Comparison of ENCODE assay signal across 8 cellular contexts in the genomic region with DNA sequence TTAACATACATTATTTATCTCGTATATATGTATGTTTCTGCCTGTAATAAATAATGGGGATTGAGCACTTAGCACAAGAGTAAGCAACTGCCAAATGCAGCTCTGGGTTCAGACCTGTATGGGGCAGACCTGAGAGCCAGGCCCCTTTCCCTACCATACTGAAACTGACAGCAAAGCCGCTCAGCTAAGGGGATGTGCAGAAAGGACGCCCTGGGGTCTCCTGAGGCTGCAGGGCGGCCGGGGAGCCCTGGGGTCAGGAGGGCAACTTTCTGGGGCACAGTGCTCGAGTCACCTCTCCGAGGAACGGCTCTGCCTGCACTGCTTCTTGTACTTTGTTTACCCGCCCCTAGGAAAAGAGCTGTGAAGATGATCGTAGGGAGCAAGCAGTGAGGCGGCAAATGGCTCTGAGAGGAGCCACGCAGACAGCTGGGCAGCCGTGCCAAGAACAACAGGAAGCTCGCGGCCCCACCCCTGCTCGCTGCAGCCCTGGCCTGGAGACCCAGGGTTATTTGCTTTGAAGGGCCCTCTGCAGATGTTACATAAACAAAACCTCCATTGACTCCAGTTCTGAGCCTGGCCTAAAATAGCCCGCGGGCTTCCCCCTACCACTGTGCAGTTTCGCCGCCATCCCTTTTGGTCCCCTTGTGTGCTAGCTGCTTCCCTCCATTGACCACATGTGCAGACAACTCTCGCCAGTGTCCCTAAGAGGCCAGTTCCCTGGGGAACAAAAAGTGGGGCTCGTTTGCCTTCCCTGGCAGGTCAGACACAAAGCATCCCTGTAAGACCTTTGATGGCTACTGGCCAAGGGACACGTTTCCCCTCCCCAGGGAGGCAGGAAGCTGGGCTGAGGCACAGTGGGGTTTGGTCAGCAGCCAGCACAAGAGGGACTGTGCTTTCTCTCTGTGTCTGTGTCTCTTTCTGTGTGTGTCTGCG.
A peak's percentile ranks its signal among the peaks of the same experiment; 100 is the strongest.
DNase-seq lines count a peak whose midpoint lies in the region; ATAC-seq and TF ChIP-seq lines count a peak whose summit lies in the region.

No MANE protein-coding gene starts in this region.

- ATAC-seq in GM19324 (IDR thresholded peaks at IDR 0.05; ENCODE audit: low FRiP score, unreplicated experiment) (peak; percentile 89), HG03196 (IDR thresholded peaks at IDR 0.05; ENCODE audit: unreplicated experiment) (peak; percentile 79)

- no peaks in the 10 kb centered on the region for H3K27me3 Mint-ChIP-seq in Calu3 (ENCODE audit: unreplicated experiment)

- H3K4me1 ChIP-seq in ascending aorta: peaks cover 0 to 16% of the 10 kb centered on the region in 2 donors

- peak overlapping the region; percentile 39 to 52 for H3K4me3 ChIP-seq in ascending aorta
- peak overlapping the region; percentile 6 for H3K4me3 ChIP-seq in retinal pigment epithelial cell (ENCODE audit: low read length)

- H3K9me3 ChIP-seq in ascending aorta: no peaks in the 10 kb centered on the region

- no TSS peak for BruUV-seq in Calu3 (replicated peaks; lab: Mats Ljungman, UMichigan)

- TF ChIP-seq CTCF in Calu3 (IDR thresholded peaks at IDR 0.05; ENCODE audit: unreplicated experiment): no peak
- no peak for TF ChIP-seq CTCF in ascending aorta (IDR thresholded peaks at IDR 0.05)
- TF ChIP-seq CTCF in retinal pigment epithelial cell (conservative IDR thresholded peaks at IDR 0.05; ENCODE audit: low read depth, low read length): peak; percentile 20

- intact Hi-C loops in Calu3 (cut with micrococcal nuclease; ENCODE audit: unreplicated experiment): loop anchor here (10.0 kb wide), 1 partner anchor 202 kb away; no protein-coding TSS in a partner anchor
- intact Hi-C loops in ascending aorta (cut with DNase I): loop anchor here (10.0 kb wide), 2 partner anchors 208 to 508 kb away; no protein-coding TSS in a partner anchor

- peaks cover 17% of the 10 kb centered on the region for H3K4me1 Mint-ChIP-seq in Calu3 (ENCODE audit: low read depth, unreplicated experiment)

- H3K36me3 Mint-ChIP-seq in Calu3 (ENCODE audit: insufficient read depth, unreplicated experiment): no peaks in the 10 kb centered on the region

- H3K27me3 ChIP-seq in ascending aorta: no peaks in the 10 kb centered on the region

- H3K9me3 Mint-ChIP-seq in Calu3 (ENCODE audit: low read depth, unreplicated experiment): no peaks in the 10 kb centered on the region

- no peak overlapping the region for H3K27ac Mint-ChIP-seq in Calu3 (ENCODE audit: unreplicated experiment)

- peak overlapping the region; percentile 28 for H3K4me3 Mint-ChIP-seq in Calu3 (ENCODE audit: low read depth, unreplicated experiment)

- H3K36me3 ChIP-seq in ascending aorta: no peaks in the 10 kb centered on the region

- H3K27ac ChIP-seq in ascending aorta: peak overlapping the region; percentile 52 to 65

- CTCF ChIA-PET in Calu3 (lab: Charles Lee): interaction anchor here (0.6 to 0.8 kb wide), 2 partner anchors 11 to 74 kb away, joined by 3 read pairs; no protein-coding TSS in a partner anchor

- DNase-seq in Calu3 (peak; percentile 39), NCI-H345 treated with DMSO at 0.1 percent for 48 hours (lab: John Stamatoyannopoulos, UW; ENCODE audit: unreplicated experiment) (peak; percentile 59), ascending aorta (ENCODE audit: low spot score in 2 of 2) (peak in 1 of 2 donors; percentile 80), hepatic stellate cell (ENCODE audit: low spot score) (peak; percentile 49), retinal pigment epithelial cell (ENCODE audit: low read depth) (no peak)
- DNase-seq in effector CD4-positive, alpha-beta T cell: no peak

Comparison
In these comparisons a context has a peak if more than half of its experiments do, and no peak if none do; other contexts are left out.
1. DNase-seq: peak in Calu3 (single experiment), NCI-H345 treated with DMSO at 0.1 percent for 48 hours (single experiment) and hepatic stellate cell (single experiment); none in retinal pigment epithelial cell (single experiment) and effector CD4-positive, alpha-beta T cell (single experiment).